In the genomic region with DNA sequence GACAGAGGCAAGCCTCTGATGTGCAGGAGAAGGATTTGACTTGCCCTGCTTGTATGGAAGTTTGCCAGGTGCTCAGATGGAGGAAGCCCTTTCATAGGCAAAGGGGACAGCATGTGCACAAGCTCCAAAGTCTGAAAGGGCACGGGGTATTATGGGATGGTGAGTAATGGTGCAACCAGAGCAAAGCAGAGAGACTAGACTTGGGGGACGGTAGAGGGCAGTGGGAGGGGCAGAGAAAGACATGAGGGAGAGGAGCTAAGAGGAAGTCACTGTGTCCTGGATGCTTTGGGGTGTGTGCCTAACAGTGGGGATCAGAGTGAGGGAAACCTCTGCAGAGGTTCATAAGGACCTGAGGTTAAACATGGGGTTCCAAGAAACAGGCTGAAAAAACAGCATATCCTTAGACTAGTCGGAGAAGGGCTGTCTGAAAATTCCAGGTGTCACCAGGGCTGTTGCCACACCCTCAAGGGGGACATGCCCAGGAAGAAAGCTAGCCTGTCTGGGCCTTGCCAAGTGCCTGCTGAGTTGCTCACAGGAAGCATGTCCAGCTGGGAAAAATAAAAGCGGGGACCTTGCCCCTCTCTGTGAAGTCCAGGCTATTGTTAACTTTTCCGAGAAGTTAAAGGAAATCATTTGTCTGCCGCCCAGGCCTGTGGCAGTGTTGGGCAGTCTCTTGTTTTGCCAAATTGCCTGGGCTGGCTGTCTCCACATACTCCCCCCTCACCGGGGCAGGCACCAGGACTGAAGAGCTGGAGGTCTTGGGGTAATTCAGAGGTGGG, we compare ENCODE assay signal across 12 cellular contexts. TPM values are rescaled to one million over a fixed set of nuclear protein-coding genes. Genes with fewer than 3 reads are reported as not detected.
DNase-seq lines count a peak whose midpoint lies in the region; ATAC-seq, FAIRE-seq and TF ChIP-seq lines count a peak whose summit lies in the region.
"Had no signal": no experiment of that assay in that cellular context is flagged by ENCODE, and none has a peak within 500 bp of the region (broad histone marks: within the 10 kb centered on the region; RNA-seq: fewer than 3 reads in every experiment).

No MANE protein-coding gene starts in this region.

- no peaks in the 10 kb centered on the region for H3K9me3 Mint-ChIP-seq in astrocyte (ENCODE audit: unreplicated experiment)
- H3K9me3 Mint-ChIP-seq: activated naive CD8-positive, alpha-beta T cell treated with anti-CD3 and anti-CD28 coated beads, Interleukin-2, amount 10 ng/mL, durations not matched to agents 7 days and 5 days had no signal

- intact Hi-C loops in left cardiac atrium (cut with DNase I) (loop anchor here (5.0 to 10.0 kb wide), 3 partner anchors 44 to 257 kb away; no protein-coding TSS in a partner anchor), stomach (cut with DNase I; ENCODE audit: low total_unique reads) (no loop called here)

- H3K9ac ChIP-seq in astrocyte (ENCODE audit: low read length), result peak overlapping the region; percentile 62

- peak overlapping the region; percentile 12 for H3K4me3 ChIP-seq in astrocyte (ENCODE audit: insufficient read depth, low read depth, low read length)
- no peak overlapping the region for H3K4me3 ChIP-seq in stomach

- no peaks in the 10 kb centered on the region for H3K27me3 Mint-ChIP-seq in astrocyte (ENCODE audit: low read depth, unreplicated experiment)

- WGBS in stomach, 5 donors, result 55 to 65% (median 61%) methylated on average over 7 of the region's 7 CpGs

- H3K27ac Mint-ChIP-seq in astrocyte (ENCODE audit: unreplicated experiment), result peak overlapping the region; percentile 81
- H3K27ac Mint-ChIP-seq: activated CD4-positive, alpha-beta T cell treated with anti-CD3 and anti-CD28 coated beads for 36 hours; activated naive CD8-positive, alpha-beta T cell treated with anti-CD3 and anti-CD28 coated beads, Interleukin-2, amount 10 ng/mL, durations not matched to agents 7 days and 5 days had no signal

- no peaks in the 10 kb centered on the region for H3K36me3 Mint-ChIP-seq in astrocyte (ENCODE audit: low read depth, unreplicated experiment)
- H3K36me3 Mint-ChIP-seq: activated naive CD8-positive, alpha-beta T cell treated with anti-CD3 and anti-CD28 coated beads, Interleukin-2, amount 10 ng/mL, durations not matched to agents 7 days and 5 days had no signal

- H3K4me1 ChIP-seq in astrocyte (ENCODE audit: insufficient read depth, low read length) (peaks cover 47% of the 10 kb centered on the region), stomach (peaks cover 0 to 7% (median under 1%) of the 10 kb centered on the region in 4 donors)

- H3K4me1 Mint-ChIP-seq in astrocyte (ENCODE audit: low read depth, unreplicated experiment), result peaks cover 31% of the 10 kb centered on the region

- DNase-seq in LoVo (ENCODE audit: low spot score), result peak; percentile 71
- peak; percentile 80 for DNase-seq in astrocyte (ENCODE audit: low read depth)
- peak; percentile 63 for DNase-seq in left cardiac atrium
- no peak for DNase-seq in stomach
- no peak for DNase-seq in RCC 7860 (ENCODE audit: low spot score)
- DNase-seq in AG08396 (ENCODE audit: low spot score), result no peak
- no peak for DNase-seq in activated gamma-delta T cell treated with Interleukin-2 at 50 U/mL for 16 hours
- DNase-seq: activated CD4-positive, alpha-beta T cell treated with anti-CD3 and anti-CD28 coated beads for 36 hours; activated naive CD8-positive, alpha-beta T cell treated with anti-CD3 and anti-CD28 coated beads, Interleukin-2, amount 10 ng/mL, durations not matched to agents 7 days and 5 days; NCI-H146; stimulated activated naive CD4-positive, alpha-beta T cell treated with Interleukin-2 at 50 U/mL for 16 hours had no signal

- H3K4me2 ChIP-seq in astrocyte (ENCODE audit: low read length), result peak overlapping the region; percentile 71

- H3K27me3 ChIP-seq in astrocyte (ENCODE audit: insufficient read depth, low read length) (no peaks in the 10 kb centered on the region), stomach (peaks cover 0 to 10% (median 0%) of the 10 kb centered on the region in 3 donors)

- H3K79me2 ChIP-seq in astrocyte (ENCODE audit: insufficient read depth, low read length), result peaks cover 59% of the 10 kb centered on the region

- ATAC-seq in left cardiac atrium (peak; percentile 56 to 60), GM21528 (IDR thresholded peaks at IDR 0.05; ENCODE audit: low FRiP score, unreplicated experiment) (no peak)
- ATAC-seq: activated CD4-positive, alpha-beta T cell treated with anti-CD3 and anti-CD28 coated beads for 36 hours had no signal

- no peak for TF ChIP-seq EP300 in stomach (IDR thresholded peaks at IDR 0.05)

- TF ChIP-seq CTCF in astrocyte (IDR thresholded peaks at IDR 0.05; ENCODE audit: insufficient read depth, low read depth, low read length), result no peak
- TF ChIP-seq CTCF in stomach (IDR thresholded peaks at IDR 0.05), result no peak

- no peak for FAIRE-seq in astrocyte (lab: Jason Lieb, UNC)
- FAIRE-seq in RCC 7860 (lab: Jason Lieb, UNC), result no peak

- H4K20me1 ChIP-seq in astrocyte (ENCODE audit: insufficient read depth, low read length), result no peaks in the 10 kb centered on the region

- H3K36me3 ChIP-seq in astrocyte (ENCODE audit: insufficient read depth, low read length) (no peaks in the 10 kb centered on the region), stomach (no peaks in the 10 kb centered on the region)

- peak overlapping the region; percentile 1 for H3K4me3 Mint-ChIP-seq in astrocyte (ENCODE audit: unreplicated experiment)
- H3K4me3 Mint-ChIP-seq: activated CD4-positive, alpha-beta T cell treated with anti-CD3 and anti-CD28 coated beads for 36 hours; activated naive CD8-positive, alpha-beta T cell treated with anti-CD3 and anti-CD28 coated beads, Interleukin-2, amount 10 ng/mL, durations not matched to agents 7 days and 5 days had no signal

- no peak for TF ChIP-seq POLR2A in stomach (IDR thresholded peaks at IDR 0.05)

- H3K27ac ChIP-seq in astrocyte (ENCODE audit: low read depth, low read length), result peak overlapping the region; percentile 75
- H3K27ac ChIP-seq in stomach, result peak overlapping the region in 3 of 5 donors; percentile 27 to 58 (median 48)

- H3K9me3 ChIP-seq in astrocyte (ENCODE audit: insufficient read depth, low read depth, low read length) (no peaks in the 10 kb centered on the region), stomach (peaks cover 0 to 5% (median 0%) of the 10 kb centered on the region in 4 donors)

- H2AFZ ChIP-seq in astrocyte (ENCODE audit: low read depth, low read length), result peak overlapping the region; percentile 48

RNA-seq across cellular contexts. Expression of a gene that starts 47.1 kb away (rescaled TPM):
- total RNA-seq in astrocyte, result 2.1 and 2.4 TPM in 2 replicates
- 1 to 10 TPM; 3.0 to 3.5 TPM for total RNA-seq in left cardiac atrium
- total RNA-seq in stomach, result 1 to 10 TPM in 2 of 5 donors, under 1 TPM in 2, not detected in 1; under 0.01 to 5.0 (median 1.5) TPM
- under 1 TPM; 0.31 to 0.80 (median 0.37) TPM for polyA plus RNA-seq in stomach

Comparison
In these comparisons a context has a peak if more than half of its experiments do, and no peak if none do; other contexts are left out.
1. DNase-seq: peak in LoVo (single experiment), astrocyte (single experiment) and left cardiac atrium (single experiment); none in stomach (single experiment), RCC 7860 (single experiment), AG08396 (single experiment) and activated gamma-delta T cell treated with Interleukin-2 at 50 U/mL for 16 hours (single experiment).